ENCODE assay signal across 28 cellular contexts in the genomic region with DNA sequence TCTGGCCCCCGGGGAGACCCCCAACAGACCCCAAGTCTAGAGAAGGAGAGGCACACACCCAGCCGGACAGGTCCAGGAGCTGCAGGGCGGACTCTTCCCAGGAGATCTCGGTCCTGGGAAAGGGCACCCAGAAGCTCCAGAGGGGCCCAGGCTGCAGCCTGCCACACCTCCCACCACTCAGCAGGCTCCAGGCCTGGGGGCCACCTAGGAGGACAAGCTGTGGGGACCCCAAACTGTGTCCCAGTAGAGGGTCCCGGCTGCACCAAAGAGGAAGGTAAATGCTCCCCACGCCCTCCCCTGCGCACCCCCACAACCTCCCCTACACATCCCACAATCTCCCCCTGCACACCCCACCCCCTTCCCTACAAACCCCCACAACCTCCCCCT. TPM values are rescaled to one million over a fixed set of nuclear protein-coding genes. Genes with fewer than 3 reads are reported as not detected.
"Had no signal": no experiment of that assay in that cellular context is flagged by ENCODE, and none has a peak within 500 bp of the region (broad histone marks: within the 10 kb centered on the region; RNA-seq: fewer than 3 reads in every experiment).

No MANE protein-coding gene starts in this region.

- H3K36me3 ChIP-seq: esophagus squamous epithelium, left ventricle myocardium inferior, lower lobe of right lung, right lobe of liver, transverse colon, upper lobe of right lung, uterus had no signal

- H3K9ac ChIP-seq: parathyroid adenoma had no signal

- H3K4me3 ChIP-seq: coronary artery, esophagus squamous epithelium, left ventricle myocardium inferior, lower lobe of right lung, right lobe of liver, transverse colon, upper lobe of right lung, uterus had no signal

- H3K9me3 ChIP-seq: esophagus squamous epithelium, lower lobe of right lung, right lobe of liver, transverse colon, upper lobe of right lung, uterus had no signal

- DNase-seq: dermis blood vessel endothelial cell; effector memory CD4-positive, alpha-beta T cell; erythroblast; esophagus squamous epithelium; foreskin melanocyte; hypothalamus; immature natural killer cell; islet precursor cell; kidney glomerular epithelial cell; left colon; left ventricle myocardium inferior; lower lobe of right lung; naive thymus-derived CD8-positive, alpha-beta T cell; right lobe of liver; small intestine; stimulated activated CD4-positive, alpha-beta T cell treated with anti-CD3 and anti-CD28 coated beads, Interleukin-15, amount 100 ng/mL, for 24 hours; stimulated activated CD4-positive, alpha-beta T cell treated with anti-CD3 and anti-CD28 coated beads, Interleukin-2, amount 100 ng/mL, for 48 hours; stimulated activated CD8-positive, alpha-beta memory T cell treated with anti-CD3 and anti-CD28 coated beads, Interleukin-4, amount 100 ng/mL, for 48 hours; stimulated activated naive CD4-positive, alpha-beta T cell treated with Interleukin-2 at 50 U/mL for 16 hours; transverse colon; upper lobe of right lung; uterus had no signal

- H3K4me1 ChIP-seq: esophagus squamous epithelium, left ventricle myocardium inferior, lower lobe of right lung, parathyroid adenoma, right lobe of liver, transverse colon, upper lobe of right lung, uterus had no signal

- H3K27ac ChIP-seq: coronary artery, esophagus squamous epithelium, left ventricle myocardium inferior, lower lobe of right lung, parathyroid adenoma, right lobe of liver, transverse colon, upper lobe of right lung, uterus had no signal

- ATAC-seq: left colon; naive thymus-derived CD8-positive, alpha-beta T cell; upper lobe of right lung had no signal

- H3K27me3 ChIP-seq: right lobe of liver, transverse colon, upper lobe of right lung, uterus had no signal

- H2AFZ ChIP-seq: parathyroid adenoma had no signal

RNA-seq across cellular contexts. Expression of a gene that starts 48.5 kb away (rescaled TPM):
- total RNA-seq: dermis blood vessel endothelial cell; endothelial cell of umbilical vein; left ventricle myocardium inferior; mesenteric fat pad; naive thymus-derived CD8-positive, alpha-beta T cell had no signal
- polyA plus RNA-seq: endothelial cell of umbilical vein; immature natural killer cell; naive thymus-derived CD8-positive, alpha-beta T cell had no signal

RNA-seq across cellular contexts. Expression of a gene that starts 50.9 kb away (rescaled TPM):
- total RNA-seq: dermis blood vessel endothelial cell; endothelial cell of umbilical vein; esophagus squamous epithelium; left colon; lower lobe of right lung; mesenteric fat pad; naive thymus-derived CD8-positive, alpha-beta T cell; progenitor cell of endocrine pancreas; right lobe of liver; transverse colon; upper lobe of right lung; uterus had no signal
- polyA plus RNA-seq: endothelial cell of umbilical vein, immature natural killer cell, neural cell had no signal
